Comparison of ENCODE assay signal across 14 cellular contexts in the genomic region with DNA sequence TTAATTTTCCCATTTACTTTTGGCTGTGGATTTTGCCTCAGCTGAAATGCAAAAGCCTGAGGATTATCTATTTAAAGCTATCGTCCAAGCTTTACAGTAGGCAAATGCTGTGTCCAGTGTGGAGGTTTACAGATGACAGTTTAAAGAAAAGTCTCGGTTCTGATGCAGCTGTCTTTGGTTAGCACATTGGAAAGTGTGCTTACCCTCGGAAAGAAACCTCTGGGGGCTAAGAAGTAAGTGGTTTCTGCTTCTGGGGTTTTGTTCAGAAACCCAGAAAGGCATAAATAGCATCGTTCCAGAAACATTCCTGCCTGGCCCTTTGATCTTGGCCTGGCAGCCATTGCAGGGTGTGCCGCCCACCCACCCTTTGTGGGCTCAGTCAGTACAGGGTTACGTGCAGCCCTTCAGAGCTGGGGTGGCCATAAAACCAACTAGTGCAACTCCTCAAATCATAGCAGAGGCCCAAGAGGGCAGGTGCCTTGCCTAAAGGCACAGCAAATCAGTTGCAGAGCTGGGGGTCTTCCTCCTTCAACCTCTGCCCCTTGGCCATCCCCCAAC. TPM values are rescaled to one million over a fixed set of nuclear protein-coding genes. Genes with fewer than 3 reads are reported as not detected.
"Had no signal": no experiment of that assay in that cellular context is flagged by ENCODE, and none has a peak within 500 bp of the region (broad histone marks: within the 10 kb centered on the region; RNA-seq: fewer than 3 reads in every experiment).

No MANE protein-coding gene starts in this region.

- H2AFZ ChIP-seq: hepatocyte had no signal

- H3K4me3 ChIP-seq: hepatocyte, right lobe of liver had no signal

- H3K9me3 ChIP-seq: right lobe of liver had no signal

- DNase-seq: activated CD4-positive, alpha-beta memory T cell treated with anti-CD3 and anti-CD28 coated beads for 36 hours; activated CD4-positive, alpha-beta T cell treated with anti-CD3 and anti-CD28 coated beads for 36 hours; activated CD8-positive, alpha-beta memory T cell treated with anti-CD3 and anti-CD28 coated beads, Interleukin-2, amount 10 ng/mL, durations not matched to agents 7 days and 5 days; activated naive CD4-positive, alpha-beta T cell treated with anti-CD3 and anti-CD28 coated beads, Interleukin-2, amount 50 U/mL, for 16 hours; activated T-cell treated with anti-CD3 and anti-CD28 coated beads, Interleukin-2, amount 50 U/mL, for 1 hour; erythroblast; left ventricle myocardium superior; mesendoderm; nephron progenitor cell; right lobe of liver; stimulated activated CD4-positive, alpha-beta T cell treated with anti-CD3 and anti-CD28 coated beads, Interleukin-2, amount 100 ng/mL, for 48 hours; T-helper 2 cell had no signal

- ATAC-seq: activated CD4-positive, alpha-beta T cell treated with anti-CD3 and anti-CD28 coated beads for 36 hours; activated CD8-positive, alpha-beta memory T cell treated with anti-CD3 and anti-CD28 coated beads, Interleukin-2, amount 10 ng/mL, durations not matched to agents 7 days and 5 days; left ventricle myocardium superior; right lobe of liver had no signal

- H3K79me2 ChIP-seq: hepatocyte had no signal

- H3K4me2 ChIP-seq: hepatocyte had no signal

- H3K27me3 ChIP-seq: hepatocyte, right lobe of liver had no signal

- H3K27ac ChIP-seq: hepatocyte, right lobe of liver had no signal

- H3K36me3 ChIP-seq: right lobe of liver had no signal

RNA-seq across cellular contexts. Expression of gene CHST15, which starts 49.0 kb away (rescaled TPM):
- total RNA-seq: activated T-helper 2 cell treated with anti-CD3 and anti-CD28 coated beads, Interferon-gamma antibody, Interleukin-2, Interleukin-4, amounts not matched to agents 10 μg/mL and 5 μg/mL and 100 μg/mL, durations not matched to agents 14 hours and 24 hours and 36 hours had no signal
